21 cellular contexts compared by ENCODE assay signal in genomic region chr21:30984897-30985296, GRCh38. TPM values are rescaled to one million over a fixed set of nuclear protein-coding genes. Genes with fewer than 3 reads are reported as not detected.
DNase-seq lines count a peak whose midpoint lies in the region; ATAC-seq and TF ChIP-seq lines count a peak whose summit lies in the region.
"Had no signal": no experiment of that assay in that cellular context is flagged by ENCODE, and none has a peak within 500 bp of the region (broad histone marks: within the 10 kb centered on the region; RNA-seq: fewer than 3 reads in every experiment).

No MANE protein-coding gene starts in this region.

- no peak for TF ChIP-seq CTCF in mucosa of descending colon (IDR thresholded peaks at IDR 0.05)

- ATAC-seq in GM18868 (IDR thresholded peaks at IDR 0.05; ENCODE audit: unreplicated experiment): peak; percentile 33
- no peak for ATAC-seq in mucosa of descending colon
- ATAC-seq: HCT116, Panc1, Right ventricle myocardium inferior, SK-N-SH treated with all-trans-retinoic acid at 6 μM for 48 hours had no signal

- H3K9me3 ChIP-seq in mucosa of descending colon: peaks cover 40% of the 10 kb centered on the region
- H3K9me3 ChIP-seq: Caco-2 had no signal

- H3K36me3 ChIP-seq in mucosa of descending colon (ENCODE audit: low read depth): no peaks in the 10 kb centered on the region

- intact Hi-C loops in mucosa of descending colon (cut with DNase I, micrococcal nuclease): no loop called here

- H3K4me1 ChIP-seq in mucosa of descending colon (ENCODE audit: low read depth): no peaks in the 10 kb centered on the region
- H3K4me1 ChIP-seq: Caco-2 had no signal

- H3K4me3 ChIP-seq in mucosa of descending colon: no peak overlapping the region

- DNase-seq in DMS153 (lab: John Stamatoyannopoulos, UW): peak; percentile 67
- DNase-seq in NCI-H2029 treated with DMSO at 0.1 percent for 48 hours (lab: John Stamatoyannopoulos, UW): peak; percentile 59
- DNase-seq in SW480 (ENCODE audit: low spot score): peak; percentile 14
- no peak for DNase-seq in activated naive CD4-positive, alpha-beta T cell treated with Interleukin-2 at 50 U/mL for 16 hours
- DNase-seq in activated T-cell treated with anti-CD3 and anti-CD28 coated beads for 4 hours: no peak
- DNase-seq in epidermal melanocyte (ENCODE audit: insufficient read length, low spot score): no peak
- DNase-seq in mucosa of descending colon: no peak
- DNase-seq: ACHN, AML-193, Caco-2, DMS79, IMR-90, Karpas-422, NCI-H1436, NCI-H82 had no signal

RNA-seq across cellular contexts. Expression of gene KRTAP19-8, which starts 53.4 kb away (rescaled TPM):
- not detected for total RNA-seq in mucosa of descending colon
- total RNA-seq: Caco-2, HT1080, IMR-90, Right ventricle myocardium inferior had no signal

Comparison
In these comparisons a context has a peak if more than half of its experiments do, and no peak if none do; other contexts are left out.
1. DNase-seq: peak in DMS153 (single experiment), NCI-H2029 treated with DMSO at 0.1 percent for 48 hours (single experiment) and SW480 (single experiment); none in activated naive CD4-positive, alpha-beta T cell treated with Interleukin-2 at 50 U/mL for 16 hours (single experiment), activated T-cell treated with anti-CD3 and anti-CD28 coated beads for 4 hours (single experiment), epidermal melanocyte (single experiment) and mucosa of descending colon (0 of 3).